ENCODE assay signal across 8 cellular contexts in genomic region chr4:70704333-70705145, GRCh38. TPM values are rescaled to one million over a fixed set of nuclear protein-coding genes. Genes with fewer than 3 reads are reported as not detected.
A peak's percentile ranks its signal among the peaks of the same experiment; 100 is the strongest.
DNase-seq lines count a peak whose midpoint lies in the region; ATAC-seq and TF ChIP-seq lines count a peak whose summit lies in the region.

No MANE protein-coding gene starts in this region.

- CTCF ChIA-PET in HEK293 (lab: Yijun Ruan, JAX), result interaction anchor here (0.6 to 1.7 kb wide), 8 partner anchors 10 to 238 kb away, joined by 3 to 7 read pairs (median 4); no protein-coding TSS in a partner anchor

- H3F3A ChIP-seq in MM.1S (ENCODE audit: insufficient read depth, low read length), result peaks cover 23% of the 10 kb centered on the region

- TF ChIP-seq CTCF in GM12864 (IDR thresholded peaks at IDR 0.05; ENCODE audit: low read depth, low read length, missing control alignments) (peak; percentile 47), HEK293 (tag by site-specific recombination; IDR thresholded peaks at IDR 0.05) (peak; percentile 58), MM.1S (IDR thresholded peaks at IDR 0.05; ENCODE audit: low read length) (peak; percentile 33; the same call in 1 of the 2 replicates)

- peak overlapping the region; percentile 77 for H3K4me2 ChIP-seq in MM.1S (ENCODE audit: low read depth, low read length)

- H3K4me1 ChIP-seq in HEK293 (ENCODE audit: control insufficient read depth, insufficient read depth, low read length), result peaks cover 3% of the 10 kb centered on the region; the same call in 1 of the 2 replicates
- H3K4me1 ChIP-seq in MM.1S (ENCODE audit: low read length), result peaks cover 10% of the 10 kb centered on the region; the same call in 1 of the 2 replicates

- POLR2A ChIA-PET in HEK293 (lab: Yijun Ruan, JAX), result interaction anchor here (0.5 to 1.6 kb wide), 5 partner anchors 12 to 564 kb away, joined by 3 to 8 read pairs (median 3); partner anchors contain the start of genes MOB1B and UTP3

- H3K27ac ChIP-seq in HEK293 (ENCODE audit: extremely low read depth, low read depth, low read length) (peak overlapping the region; percentile 95), MM.1S (ENCODE audit: low read length) (peak overlapping the region; percentile 65; the same call in 1 of the 2 replicates)

- intact Hi-C loops in left cardiac atrium (cut with DNase I) (no loop called here), posterior vena cava (cut with DNase I) (loop anchor here in 1 of 2 donors (10.0 kb wide), 1 partner anchor 100 kb away; no protein-coding TSS in a partner anchor)

- H3K9ac ChIP-seq in MM.1S (ENCODE audit: low read length), result peak overlapping the region; percentile 62; the same call in 1 of the 2 replicates

- no peaks in the 10 kb centered on the region for H3K9me2 ChIP-seq in MM.1S (replicated peaks; ENCODE audit: insufficient read depth, low read length)

- H4K20me1 ChIP-seq in MM.1S (ENCODE audit: insufficient read depth, low read length), result no peaks in the 10 kb centered on the region

- peak; percentile 90 to 91 for ATAC-seq in left cardiac atrium

- no peaks in the 10 kb centered on the region for H3K36me3 ChIP-seq in HEK293 (ENCODE audit: control insufficient read depth in 2 of 2, insufficient read depth in 1 of 2, low read length in 2 of 2)
- no peaks in the 10 kb centered on the region for H3K36me3 ChIP-seq in MM.1S (replicated peaks; ENCODE audit: insufficient read depth, low read length)

- H3K4me3 ChIP-seq in GM12864 (ENCODE audit: low read depth, low read length) (peak overlapping the region; percentile 83), HEK293 (ENCODE audit: low read depth, low read length) (peak overlapping the region; percentile 66), MM.1S (ENCODE audit: low read length) (peak overlapping the region; percentile 75)

- DNase-seq in GM12864 (ENCODE audit: low read depth) (no peak), MM.1S (peak; percentile 82), T follicular helper cell (ENCODE audit: low read depth) (peak; percentile 46), amniotic stem cell (lab: John Stamatoyannopoulos, UW) (peak; percentile 50), left cardiac atrium (peak; percentile 87), posterior vena cava (ENCODE audit: low spot score) (peak; percentile 93), superior temporal gyrus (ENCODE audit: extremely low spot score) (no peak)

- H2AFZ ChIP-seq in MM.1S (ENCODE audit: low read length), result peak overlapping the region; percentile 79

- H3K9me3 ChIP-seq in HEK293 (ENCODE audit: control insufficient read depth, insufficient read depth, low read depth, low read length) (no peaks in the 10 kb centered on the region), MM.1S (replicated peaks; ENCODE audit: insufficient read depth, low read length) (no peaks in the 10 kb centered on the region)

- H3K79me2 ChIP-seq in MM.1S (ENCODE audit: low read length), result peaks cover 44% of the 10 kb centered on the region

- no peaks in the 10 kb centered on the region for H3K27me3 ChIP-seq in MM.1S (replicated peaks; ENCODE audit: insufficient read depth, low read length)

TF ChIP-seq in HEK293, 187 proteins besides CTCF, POLR2A, EP300 and RAD21 (continues in another document):
- TF ChIP-seq HOXD13 (CRISPR knock-in tag; IDR thresholded peaks at IDR 0.05; ENCODE audit: borderline replicate concordance), result no peak
- TF ChIP-seq ZBTB8A (tag by site-specific recombination; IDR thresholded peaks at IDR 0.05), result peak; percentile 69
- TF ChIP-seq ZNF600 (tag by site-specific recombination; IDR thresholded peaks at IDR 0.05), result peak; percentile 65
- TF ChIP-seq IKZF3 (tag by site-specific recombination; IDR thresholded peaks at IDR 0.05), result peak; percentile 71; the same call in 1 of the 2 replicates
- 0 out of 2 replicates have a peak, but pooled peaks have one; percentile 7 for TF ChIP-seq TRIM28 (IDR thresholded peaks at IDR 0.05; ENCODE audit: borderline replicate concordance, low read length)
- TF ChIP-seq ZXDB (tag by site-specific recombination; IDR thresholded peaks at IDR 0.05), result peak; percentile 27; the same call in 1 of the 2 replicates
- peak; percentile 64 for TF ChIP-seq ZNF341 (tag by site-specific recombination; IDR thresholded peaks at IDR 0.05; ENCODE audit: low read depth)
- TF ChIP-seq ZNF394 (tag by site-specific recombination; IDR thresholded peaks at IDR 0.05; ENCODE audit: borderline replicate concordance), result 0 out of 2 replicates have a peak, but pooled peaks have one; percentile 20
- 0 out of 2 replicates have a peak, but pooled peaks have one; percentile 19 for TF ChIP-seq ZNF423 (tag by site-specific recombination; IDR thresholded peaks at IDR 0.05)
- TF ChIP-seq ZNF571 (tag by site-specific recombination; IDR thresholded peaks at IDR 0.05), result no peak
- TF ChIP-seq ZNF398 (tag by site-specific recombination; IDR thresholded peaks at IDR 0.05), result peak; percentile 76
- TF ChIP-seq ZNF37A (tag by site-specific recombination; IDR thresholded peaks at IDR 0.05), result no peak
- peak; percentile 16; the same call in 1 of the 2 replicates for TF ChIP-seq ZNF660 (tag by site-specific recombination; IDR thresholded peaks at IDR 0.05)
- no peak for TF ChIP-seq MYNN (tag by site-specific recombination; IDR thresholded peaks at IDR 0.05; ENCODE audit: borderline replicate concordance)
- peak; percentile 83 for TF ChIP-seq ZEB2 (tag by site-specific recombination; IDR thresholded peaks at IDR 0.05)
- TF ChIP-seq GLIS1 (tag by site-specific recombination; IDR thresholded peaks at IDR 0.05), result peak; percentile 76
- TF ChIP-seq ZNF501 (tag by site-specific recombination; IDR thresholded peaks at IDR 0.05), result no peak
- no peak for TF ChIP-seq INSM2 (tag by site-specific recombination; IDR thresholded peaks at IDR 0.05)
- TF ChIP-seq SP3 (tag by site-specific recombination; IDR thresholded peaks at IDR 0.05), result peak; percentile 52; the same call in 1 of the 2 replicates
- peak; percentile 38; the same call in 1 of the 2 replicates for TF ChIP-seq WT1 (tag by site-specific recombination; IDR thresholded peaks at IDR 0.05)
- TF ChIP-seq KLF8 (tag by site-specific recombination; IDR thresholded peaks at IDR 0.05), result peak; percentile 53; the same call in 1 of the 2 replicates
- no peak for TF ChIP-seq ZNF654 (tag by site-specific recombination; IDR thresholded peaks at IDR 0.05; ENCODE audit: low read depth)
- TF ChIP-seq ZNF529 (tag by site-specific recombination; IDR thresholded peaks at IDR 0.05; ENCODE audit: insufficient replicate concordance), result no peak
- TF ChIP-seq ZNF335 (tag by site-specific recombination; conservative IDR thresholded peaks at IDR 0.05), result peak; percentile 66; the same call in 1 of the 2 replicates
- peak; percentile 39 for TF ChIP-seq ZIC2 (tag by site-specific recombination; IDR thresholded peaks at IDR 0.05)
- peak; percentile 81 for TF ChIP-seq GLIS2 (tag by site-specific recombination; IDR thresholded peaks at IDR 0.05)
- TF ChIP-seq ZNF2 (tag by site-specific recombination; IDR thresholded peaks at IDR 0.05), result peak; percentile 44; the same call in 1 of the 2 replicates
- no peak for TF ChIP-seq ZNF701 (tag by site-specific recombination; IDR thresholded peaks at IDR 0.05)
- no peak for TF ChIP-seq ZNF391 (tag by site-specific recombination; IDR thresholded peaks at IDR 0.05; ENCODE audit: borderline replicate concordance, low read depth)
- peak; percentile 60 for TF ChIP-seq ZFHX2 (tag by site-specific recombination; conservative IDR thresholded peaks at IDR 0.05)
- TF ChIP-seq MZF1 (tag by site-specific recombination; IDR thresholded peaks at IDR 0.05; ENCODE audit: borderline replicate concordance), result peak; percentile 70
- TF ChIP-seq ZNF366 (tag by site-specific recombination; conservative IDR thresholded peaks at IDR 0.05), result peak; percentile 28; the same call in 1 of the 2 replicates

RNA-seq across cellular contexts. Expression of gene UTP3, which starts 16.2 kb away (rescaled TPM):
- total RNA-seq in left cardiac atrium, result 10 to 100 TPM; 17.6 to 24.0 TPM
- 10 to 100 TPM; 22.0 to 23.2 TPM for total RNA-seq in posterior vena cava

RNA-seq across cellular contexts. Expression of gene RUFY3, which starts 17.2 kb away (rescaled TPM):
- total RNA-seq in left cardiac atrium (10 to 100 TPM; 23.5 to 27.7 TPM), posterior vena cava (10 to 100 TPM; 58.5 to 62.3 TPM)

RNA-seq across cellular contexts. Expression of gene JCHAIN, which starts 38.2 kb away (rescaled TPM):
- total RNA-seq in left cardiac atrium (10 to 100 TPM in 1 of 2 donors, 1 to 10 TPM in 1; 9.0 to 12.0 TPM), posterior vena cava (10 to 100 TPM in 1 of 2 donors, 1 to 10 TPM in 1; 8.8 to 12.8 TPM)

Comparison
In these comparisons a context has a peak if more than half of its experiments do, and no peak if none do; other contexts are left out.
1. DNase-seq: peak in MM.1S (single experiment), T follicular helper cell (single experiment), amniotic stem cell (single experiment), left cardiac atrium (single experiment) and posterior vena cava (single experiment); none in GM12864 (single experiment) and superior temporal gyrus (single experiment).
2. Peak in every context shown above with its lines, with median percentiles within 50 percentile points of each other: H3K4me3 ChIP-seq and CTCF ChIP-seq.